ENCODE assay signal across 10 cellular contexts in genomic region chr14:23694085-23694975, GRCh38. TPM values are rescaled to one million over a fixed set of nuclear protein-coding genes. Genes with fewer than 3 reads are reported as not detected.
A peak's percentile ranks its signal among the peaks of the same experiment; 100 is the strongest.
DNase-seq lines count a peak whose midpoint lies in the region; ATAC-seq and TF ChIP-seq lines count a peak whose summit lies in the region.
"Had no signal": no experiment of that assay in that cellular context is flagged by ENCODE, and none has a peak within 500 bp of the region (broad histone marks: within the 10 kb centered on the region; RNA-seq: fewer than 3 reads in every experiment).

No MANE protein-coding gene starts in this region.

- no peaks in the 10 kb centered on the region for H3F3A ChIP-seq in GM23248 (ENCODE audit: insufficient read depth)
- H3F3A ChIP-seq in neural progenitor cell (ENCODE audit: low read depth), result no peaks in the 10 kb centered on the region

- peaks cover 2% of the 10 kb centered on the region for H3K27me3 Mint-ChIP-seq in neural progenitor cell (ENCODE audit: insufficient read depth, low read depth)

- no peak for TF ChIP-seq CTCF in epithelial cell of esophagus (IDR thresholded peaks at IDR 0.05; ENCODE audit: insufficient read depth, low read depth, low read length, missing control alignments)
- no peak for TF ChIP-seq CTCF in neural progenitor cell (IDR thresholded peaks at IDR 0.05)

- H3K27ac ChIP-seq in GM23248 (no peak overlapping the region), neural progenitor cell (no peak overlapping the region)

- H3K27ac Mint-ChIP-seq in neural progenitor cell, result no peak overlapping the region

- peaks cover 8% of the 10 kb centered on the region for H3K9me3 Mint-ChIP-seq in neural progenitor cell

- DNase-seq in GM23248, result peak; percentile 66
- peak; percentile 45 for DNase-seq in NCI-H2227 (lab: John Stamatoyannopoulos, UW; ENCODE audit: unreplicated experiment)
- DNase-seq in epithelial cell of esophagus (ENCODE audit: low read depth), result peak; percentile 86
- DNase-seq in neural progenitor cell (ENCODE audit: low spot score), result no peak
- DNase-seq in activated CD4-positive, alpha-beta T cell treated with anti-CD3 and anti-CD28 coated beads, Interleukin-2, amount 50 U/mL, for 48 hours, result no peak
- DNase-seq in NCI-H510A treated with DMSO at 0.1 percent for 48 hours (lab: John Stamatoyannopoulos, UW), result no peak
- DNase-seq: activated CD8-positive, alpha-beta memory T cell treated with anti-CD3 and anti-CD28 coated beads for 24 hours; cortex of kidney; NCI-H2029 had no signal

- 0 out of 2 replicates have a peak, but pooled peaks cover 8% of the 10 kb centered on the region for H3K27me3 ChIP-seq in GM23248 (replicated peaks; ENCODE audit: insufficient read depth)
- H3K27me3 ChIP-seq in neural progenitor cell, result no peaks in the 10 kb centered on the region

- H3K4me1 ChIP-seq in GM23248 (ENCODE audit: insufficient read depth) (peaks cover 16% of the 10 kb centered on the region), neural progenitor cell (peaks cover 6% of the 10 kb centered on the region)

- H3K4me3 ChIP-seq in GM23248, result peak overlapping the region; percentile 40; the same call in 1 of the 2 replicates
- no peak overlapping the region for H3K4me3 ChIP-seq in epithelial cell of esophagus (ENCODE audit: low read length)
- H3K4me3 ChIP-seq in neural progenitor cell, result peak overlapping the region; percentile 51

- in situ Hi-C loops in GM23248 (cut with MboI), result no loop called here

- H3K9ac ChIP-seq in GM23248, result peak overlapping the region; percentile 65
- no peak overlapping the region for H3K9ac ChIP-seq in neural progenitor cell

- no peaks in the 10 kb centered on the region for H3K79me2 ChIP-seq in GM23248 (ENCODE audit: insufficient read depth)
- no peaks in the 10 kb centered on the region for H3K79me2 ChIP-seq in neural progenitor cell (ENCODE audit: low read depth)

- no peaks in the 10 kb centered on the region for H4K20me1 ChIP-seq in GM23248 (ENCODE audit: insufficient read depth)
- H4K20me1 ChIP-seq in neural progenitor cell (ENCODE audit: low read depth), result no peaks in the 10 kb centered on the region

- no peak for ATAC-seq in HG02981 (IDR thresholded peaks at IDR 0.05; ENCODE audit: unreplicated experiment)

- H3K9me2 ChIP-seq in GM23248 (ENCODE audit: insufficient read depth), result no peaks in the 10 kb centered on the region

- H3K4me2 ChIP-seq in GM23248 (ENCODE audit: unreplicated experiment), result peak overlapping the region; percentile 57
- H3K4me2 ChIP-seq in neural progenitor cell, result peak overlapping the region; percentile 82

- no peaks in the 10 kb centered on the region for H3K4me1 Mint-ChIP-seq in neural progenitor cell

- no peaks in the 10 kb centered on the region for H3K36me3 Mint-ChIP-seq in neural progenitor cell

- 6 to 9% methylated on average over 8 to 9 of the region's 9 CpGs for WGBS in GM23248 (ENCODE audit: low coverage in 1 of 2, low lambda C conversion rate in 2 of 2, missing lambda C conversion rate in 2 of 2), 2 experiments

- no peak overlapping the region for H3K4me3 Mint-ChIP-seq in neural progenitor cell

- H3K36me3 ChIP-seq in GM23248 (ENCODE audit: low read depth), result no peaks in the 10 kb centered on the region
- no peaks in the 10 kb centered on the region for H3K36me3 ChIP-seq in neural progenitor cell

- H3K9me3 ChIP-seq in GM23248 (ENCODE audit: low read depth) (no peaks in the 10 kb centered on the region), neural progenitor cell (ENCODE audit: low read depth) (no peaks in the 10 kb centered on the region)

- H2AFZ ChIP-seq in GM23248 (peak overlapping the region; percentile 77), neural progenitor cell (replicated peaks) (peak overlapping the region; percentile 94)

RNA-seq across cellular contexts. Expression of gene DHRS2, which starts 58.2 kb away (rescaled TPM):
- total RNA-seq in GM23248 (2014; rRNA removed; shearing (Covaris generic)), result not detected in 2 replicates
- polyA plus RNA-seq in GM23248 (2016; fragmentation: Nextera tagmentation; extraction: Ambion mirVana), result not detected in 2 replicates
- total RNA-seq in neural progenitor cell (ENCODE audit: low replicate concordance), result 0.59 and 2.8 TPM in 2 replicates

Comparison
In these comparisons a context has a peak if more than half of its experiments do, and no peak if none do; other contexts are left out.
1. DNase-seq: peak in GM23248 (single experiment), NCI-H2227 (single experiment) and epithelial cell of esophagus (single experiment); none in neural progenitor cell (single experiment), activated CD4-positive, alpha-beta T cell treated with anti-CD3 and anti-CD28 coated beads, Interleukin-2, amount 50 U/mL, for 48 hours (0 of 2) and NCI-H510A treated with DMSO at 0.1 percent for 48 hours (single experiment).